Comparison of ENCODE assay signal across 9 cellular contexts in the genomic region with DNA sequence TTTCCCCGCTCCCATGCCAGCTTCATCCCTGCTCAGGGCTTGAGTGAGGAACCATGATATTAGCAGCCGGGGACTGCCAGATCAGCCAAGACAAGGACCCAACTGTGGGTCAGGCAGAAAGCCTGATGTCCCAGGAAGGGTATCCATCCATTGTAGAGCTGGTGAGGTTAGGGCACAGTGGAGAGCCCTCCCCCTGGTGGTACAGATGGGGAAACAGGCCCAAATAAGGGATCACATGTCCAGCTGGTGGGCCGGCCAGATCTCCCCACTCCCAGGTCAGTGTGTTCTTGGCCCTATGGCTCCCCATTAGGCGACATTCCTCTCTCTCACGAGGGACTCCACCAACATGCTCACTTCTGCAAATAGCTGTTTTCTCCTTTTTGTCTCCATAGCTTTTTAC. TPM values are rescaled to one million over a fixed set of nuclear protein-coding genes. Genes with fewer than 3 reads are reported as not detected.
DNase-seq lines count a peak whose midpoint lies in the region; ATAC-seq, FAIRE-seq and TF ChIP-seq lines count a peak whose summit lies in the region.
"Had no signal": no experiment of that assay in that cellular context is flagged by ENCODE, and none has a peak within 500 bp of the region (broad histone marks: within the 10 kb centered on the region; RNA-seq: fewer than 3 reads in every experiment).

No MANE protein-coding gene starts in this region.

- peaks cover 4% of the 10 kb centered on the region for H3K4me1 Mint-ChIP-seq in astrocyte (ENCODE audit: low read depth, unreplicated experiment)

- H3K36me3 ChIP-seq in astrocyte (ENCODE audit: insufficient read depth, low read length) (no peaks in the 10 kb centered on the region), mucosa of rectum (ENCODE audit: control insufficient read depth in 2 of 2, insufficient read depth in 2 of 2, low read length in 2 of 2) (peaks cover 17 to 36% of the 10 kb centered on the region in 2 donors)

- no peak overlapping the region for H3K4me3 ChIP-seq in astrocyte (ENCODE audit: insufficient read depth, low read depth, low read length)
- no peak overlapping the region for H3K4me3 ChIP-seq in mucosa of rectum (ENCODE audit: low read length in 2 of 2)

- no peak overlapping the region for H2AFZ ChIP-seq in astrocyte (ENCODE audit: low read depth, low read length)

- peak; percentile 31 for FAIRE-seq in HTR-8/SVneo (lab: Jason Lieb, UNC)
- FAIRE-seq in astrocyte (lab: Jason Lieb, UNC): no peak

- H3K36me3 Mint-ChIP-seq in astrocyte (ENCODE audit: low read depth, unreplicated experiment): peaks cover 3% of the 10 kb centered on the region

- ATAC-seq in GM21526 (IDR thresholded peaks at IDR 0.05; ENCODE audit: low FRiP score, unreplicated experiment): no peak

- H3K27me3 Mint-ChIP-seq in astrocyte (ENCODE audit: low read depth, unreplicated experiment): peaks cover 46% of the 10 kb centered on the region

- H3K9me3 Mint-ChIP-seq in astrocyte (ENCODE audit: unreplicated experiment): no peaks in the 10 kb centered on the region
- H3K9me3 Mint-ChIP-seq: T-helper 1 cell treated with Interleukin-12 subunit alpha and Interleukin-12 subunit beta and Interleukin-4 antibody, amounts not matched to agents 30 μg/mL and 1 μg/mL, for 36 hours had no signal

- no peaks in the 10 kb centered on the region for H4K20me1 ChIP-seq in astrocyte (ENCODE audit: insufficient read depth, low read length)

- H3K4me3 Mint-ChIP-seq in astrocyte (ENCODE audit: unreplicated experiment): no peak overlapping the region
- H3K4me3 Mint-ChIP-seq: T-helper 1 cell treated with Interleukin-12 subunit alpha and Interleukin-12 subunit beta and Interleukin-4 antibody, amounts not matched to agents 30 μg/mL and 1 μg/mL, for 36 hours had no signal

- no peak overlapping the region for H3K4me2 ChIP-seq in astrocyte (ENCODE audit: low read length)

- no peaks in the 10 kb centered on the region for H3K79me2 ChIP-seq in astrocyte (ENCODE audit: insufficient read depth, low read length)

- no peaks in the 10 kb centered on the region for H3K9me3 ChIP-seq in astrocyte (ENCODE audit: insufficient read depth, low read depth, low read length)
- H3K9me3 ChIP-seq in mucosa of rectum (ENCODE audit: control insufficient read depth in 2 of 2, low read length in 2 of 2): no peaks in the 10 kb centered on the region

- peak; percentile 65 for DNase-seq in EH (ENCODE audit: low read depth)
- DNase-seq in HTR-8/SVneo (ENCODE audit: insufficient read length, low spot score): peak; percentile 63
- no peak for DNase-seq in astrocyte (ENCODE audit: low read depth)
- no peak for DNase-seq in NOMO-1 treated with DMSO at 0.1 percent for 48 hours (lab: John Stamatoyannopoulos, UW; ENCODE audit: unreplicated experiment)
- no peak for DNase-seq in NK-92 (lab: John Stamatoyannopoulos, UW; ENCODE audit: unreplicated experiment)
- no peak for DNase-seq in SIG-M5 treated with dmso at 0.1 percent for 504 hours (lab: John Stamatoyannopoulos, UW; ENCODE audit: unreplicated experiment)

- no peak overlapping the region for H3K27ac Mint-ChIP-seq in astrocyte (ENCODE audit: unreplicated experiment)
- H3K27ac Mint-ChIP-seq: T-helper 1 cell treated with Interleukin-12 subunit alpha and Interleukin-12 subunit beta and Interleukin-4 antibody, amounts not matched to agents 30 μg/mL and 1 μg/mL, for 36 hours had no signal

- H3K27ac ChIP-seq in astrocyte (ENCODE audit: low read depth, low read length) (no peak overlapping the region), mucosa of rectum (ENCODE audit: low read depth in 2 of 2, low read length in 2 of 2) (peak overlapping the region; percentile 43 to 95)

- no peak overlapping the region for H3K9ac ChIP-seq in astrocyte (ENCODE audit: low read length)
- H3K9ac ChIP-seq in mucosa of rectum (ENCODE audit: low read depth in 1 of 2, low read length in 2 of 2): no peak overlapping the region

- TF ChIP-seq CTCF in astrocyte (IDR thresholded peaks at IDR 0.05; ENCODE audit: insufficient read depth, low read depth, low read length): peak; percentile 44

- H3K27me3 ChIP-seq in astrocyte (ENCODE audit: insufficient read depth, low read length) (peaks cover 4% of the 10 kb centered on the region), mucosa of rectum (ENCODE audit: control insufficient read depth in 2 of 2, insufficient read depth in 2 of 2, low read length in 2 of 2) (no peaks in the 10 kb centered on the region)

- H3K4me1 ChIP-seq in astrocyte (ENCODE audit: insufficient read depth, low read length) (peaks cover 10% of the 10 kb centered on the region), mucosa of rectum (ENCODE audit: control insufficient read depth in 2 of 2, insufficient read depth in 2 of 2, low read length in 2 of 2) (peaks cover 67 to 85% of the 10 kb centered on the region in 2 donors)

RNA-seq across cellular contexts. Expression of gene CDX1, which starts 9.0 kb away (rescaled TPM):
- 0.50 TPM in 1 of 2 replicates, not detected in the other for total RNA-seq in astrocyte

RNA-seq across cellular contexts. Expression of gene SLC6A7, which starts 14.3 kb away (rescaled TPM):
- total RNA-seq in astrocyte: not detected in 2 replicates

RNA-seq across cellular contexts. Expression of gene PDGFRB, which starts 19.9 kb away (rescaled TPM):
- 78.8 and 96.6 TPM in 2 replicates for total RNA-seq in astrocyte

Comparison
In these comparisons a context has a peak if more than half of its experiments do, and no peak if none do; other contexts are left out.
1. DNase-seq: peak in EH (single experiment) and HTR-8/SVneo (single experiment); none in astrocyte (single experiment), NOMO-1 treated with DMSO at 0.1 percent for 48 hours (single experiment), NK-92 (single experiment) and SIG-M5 treated with dmso at 0.1 percent for 504 hours (single experiment).